8 cellular contexts compared by ENCODE assay signal in genomic region chr2:61178603-61179545, GRCh38. TPM values are rescaled to one million over a fixed set of nuclear protein-coding genes. Genes with fewer than 3 reads are reported as not detected.
DNase-seq lines count a peak whose midpoint lies in the region; ATAC-seq, FAIRE-seq and TF ChIP-seq lines count a peak whose summit lies in the region.

No MANE protein-coding gene starts in this region.

- TF ChIP-seq CTCF in heart right ventricle (IDR thresholded peaks at IDR 0.05) = no peak
- TF ChIP-seq CTCF in kidney (IDR thresholded peaks at IDR 0.05; ENCODE audit: borderline replicate concordance, extremely low read depth, insufficient read depth) = no peak
- TF ChIP-seq CTCF in transverse colon (IDR thresholded peaks at IDR 0.05) = no peak

- H3K27me3 ChIP-seq in heart right ventricle (no peaks in the 10 kb centered on the region), transverse colon (no peaks in the 10 kb centered on the region)

- peaks cover 21 to 56% (median 50%) of the 10 kb centered on the region in 9 donors for H3K4me1 ChIP-seq in heart right ventricle
- peaks cover 37 to 41% of the 10 kb centered on the region in 2 donors for H3K4me1 ChIP-seq in kidney (ENCODE audit: control insufficient read depth in 1 of 2, insufficient read depth in 1 of 2, low read depth in 1 of 2, low read length in 2 of 2)
- H3K4me1 ChIP-seq in transverse colon = peaks cover 24 to 46% (median 39%) of the 10 kb centered on the region in 4 donors

- in situ Hi-C loops in transverse colon (cut with MboI; ENCODE audit: low pct_ligation_motif_present in 1 of 4, low pct_unique_long_range_greater_than_20kb in 1 of 4, low sequenced_read_pairs in 3 of 4) = no loop called here

- no peaks in the 10 kb centered on the region for H3K9me3 Mint-ChIP-seq in activated naive CD4-positive, alpha-beta T cell treated with anti-CD3 and anti-CD28 coated beads, Interleukin-2, amount 50 U/mL, for 72 hours

- H3K9ac ChIP-seq in kidney (ENCODE audit: low read length in 2 of 2) = peak overlapping the region in 1 of 2 donors; percentile 95

- DNase-seq in heart right ventricle (peak in 1 of 2 donors; percentile 24), left cardiac atrium (no peak), kidney (no peak), transverse colon (no peak), SW480 (ENCODE audit: low spot score) (no peak), retina (no peak)
- DNase-seq in activated naive CD4-positive, alpha-beta T cell treated with anti-CD3 and anti-CD28 coated beads, Interleukin-2, amount 50 U/mL, for 72 hours (ENCODE audit: low spot score in 2 of 2) = no peak

- H3K27ac ChIP-seq in heart right ventricle (peak overlapping the region in 9 of 10 donors; percentile 94 to 100 (median 98)), kidney (ENCODE audit: low read depth in 2 of 2, low read length in 2 of 2) (peak overlapping the region in 1 of 2 donors; percentile 99), transverse colon (peak overlapping the region; percentile 96 to 99 (median 97))

- WGBS in heart right ventricle, 2 donors = 89 to 93% methylated on average over 22 of the region's 22 CpGs
- 82 to 90% methylated on average over 13 to 22 of the region's 22 CpGs for WGBS in transverse colon (ENCODE audit: low coverage in 1 of 2), 2 donors

- FAIRE-seq in kidney (lab: Jason Lieb, UNC) = no peak

- intact Hi-C loops in heart right ventricle (cut with DNase I) (loop anchor here in 2 of 10 donors (10.0 kb wide), 2 partner anchors 114 to 296 kb away; partner anchors contain the start of genes SANBR (in 1 of the 2) and USP34 (in 1 of the 2)), left cardiac atrium (cut with DNase I) (no loop called here), kidney (cut with DNase I) (no loop called here), transverse colon (cut with DNase I; ENCODE audit: low total_unique reads) (no loop called here)

- TF ChIP-seq EP300 in transverse colon (IDR thresholded peaks at IDR 0.05; ENCODE audit: low read depth) = no peak

- ATAC-seq in heart right ventricle = no peak
- ATAC-seq in left cardiac atrium = no peak
- ATAC-seq in activated naive CD4-positive, alpha-beta T cell treated with anti-CD3 and anti-CD28 coated beads, Interleukin-2, amount 50 U/mL, for 72 hours = no peak
- no peak for ATAC-seq in GM19035 (IDR thresholded peaks at IDR 0.05; ENCODE audit: unreplicated experiment)

- H3K4me3 ChIP-seq in heart right ventricle (peak overlapping the region in 9 of 10 donors; percentile 62 to 97 (median 86)), kidney (ENCODE audit: low read length in 2 of 2) (peak overlapping the region; percentile 77 to 81), transverse colon (peak overlapping the region in 2 of 4 donors; percentile 71 to 87)

- H3K36me3 ChIP-seq in heart right ventricle = peaks cover 0 to 49% (median 28%) of the 10 kb centered on the region in 9 donors
- peaks cover 22 to 25% of the 10 kb centered on the region in 2 donors for H3K36me3 ChIP-seq in kidney (ENCODE audit: control insufficient read depth in 1 of 2, insufficient read depth in 2 of 2, low read length in 2 of 2)
- H3K36me3 ChIP-seq in transverse colon = peaks cover 0 to 24% (median 7%) of the 10 kb centered on the region in 4 donors

- peaks cover 46 to 55% of the 10 kb centered on the region in 2 donors for H3K36me3 Mint-ChIP-seq in activated naive CD4-positive, alpha-beta T cell treated with anti-CD3 and anti-CD28 coated beads, Interleukin-2, amount 50 U/mL, for 72 hours

- TF ChIP-seq POLR2A in transverse colon (IDR thresholded peaks at IDR 0.05) = no peak

- peak overlapping the region; percentile 89 to 94 for H3K27ac Mint-ChIP-seq in activated naive CD4-positive, alpha-beta T cell treated with anti-CD3 and anti-CD28 coated beads, Interleukin-2, amount 50 U/mL, for 72 hours

- H3K9me3 ChIP-seq in heart right ventricle (no peaks in the 10 kb centered on the region), kidney (ENCODE audit: control insufficient read depth in 1 of 2, low read length in 2 of 2) (no peaks in the 10 kb centered on the region), transverse colon (no peaks in the 10 kb centered on the region)

RNA-seq across cellular contexts. Expression of gene C2orf74, which starts 16.9 kb away (rescaled TPM):
- 10 to 100 TPM; 16.5 to 29.8 (median 24.0) TPM for total RNA-seq in heart right ventricle
- polyA plus RNA-seq in heart right ventricle = 10 to 100 TPM; 20.3 to 39.0 TPM
- 10 to 100 TPM; 12.4 to 30.0 TPM for total RNA-seq in left cardiac atrium
- 10 to 100 TPM in 1 of 2 donors, 1 to 10 TPM in 1; 9.7 to 14.4 TPM for total RNA-seq in activated naive CD4-positive, alpha-beta T cell treated with anti-CD3 and anti-CD28 coated beads, Interleukin-2, amount 50 U/mL, for 72 hours
- total RNA-seq in kidney = 23.6 TPM
- polyA plus RNA-seq in kidney (ENCODE audit: insufficient read depth, low read depth, low replicate concordance) = 47.6 TPM
- 1 to 10 TPM in 3 of 4 donors, not detected in 1; 4.2 to 7.1 (median 6.7) TPM for total RNA-seq in transverse colon
